In the genomic region with DNA sequence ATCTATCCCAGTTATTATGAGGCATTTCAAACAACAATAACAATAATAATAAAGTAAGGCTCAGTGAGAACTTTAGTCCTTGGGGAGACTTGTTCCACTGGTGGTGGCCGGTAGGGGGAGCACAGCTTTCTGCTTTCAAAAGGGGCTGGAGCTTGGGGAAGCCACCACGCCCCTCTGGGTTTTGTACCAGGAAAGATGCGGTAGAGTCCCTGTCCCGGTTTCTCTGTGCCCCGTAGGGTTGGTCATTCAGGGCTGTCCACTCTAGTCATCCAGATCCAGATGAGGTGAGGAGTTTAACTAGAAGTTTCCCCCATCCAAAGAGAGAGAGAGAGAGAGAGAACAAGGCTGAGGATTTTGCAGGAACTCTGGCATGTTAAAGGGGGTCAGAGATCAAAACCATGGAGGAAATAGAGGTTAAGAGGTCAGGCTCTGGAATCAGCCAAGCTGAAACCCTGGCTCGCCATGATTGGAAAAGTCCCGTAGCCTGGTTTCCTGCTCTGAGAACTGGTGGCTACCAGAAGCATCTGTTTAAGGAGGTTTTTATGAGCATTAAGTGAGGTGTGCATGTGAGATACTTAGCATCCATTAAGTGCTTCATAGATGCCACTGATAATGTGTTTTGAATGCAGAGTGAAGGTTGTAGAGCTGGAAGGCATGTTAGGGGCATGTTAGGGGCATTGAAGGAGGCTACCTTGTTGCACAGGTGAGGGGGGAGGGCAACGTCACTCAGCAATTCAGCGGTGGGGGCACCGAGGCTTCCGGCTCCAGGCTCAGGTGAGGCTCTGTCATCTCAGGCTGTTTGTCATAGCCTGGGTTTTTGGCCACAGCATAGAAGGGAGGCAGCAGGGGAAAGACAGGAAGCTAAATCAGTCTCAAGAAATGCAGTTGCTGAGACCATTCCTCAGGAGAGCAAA, we compare ENCODE assay signal across 8 cellular contexts.
DNase-seq lines count a peak whose midpoint lies in the region; ATAC-seq and TF ChIP-seq lines count a peak whose summit lies in the region.

No MANE protein-coding gene starts in this region.

- TF ChIP-seq CTCF in cardiac muscle cell (IDR thresholded peaks at IDR 0.05; ENCODE audit: low read depth, low read length) (peak; percentile 84), NB4 (IDR thresholded peaks at IDR 0.05; ENCODE audit: low read depth, low read length) (peak; percentile 92)

- no peaks in the 10 kb centered on the region for H3K27me3 ChIP-seq in cardiac muscle cell

- POLR2A ChIA-PET in HEK293T (lab: Yijun Ruan, JAX), result no interaction called here

- no peak overlapping the region for H3K27ac ChIP-seq in cardiac muscle cell

- peaks cover 6% of the 10 kb centered on the region for H3K4me1 ChIP-seq in cardiac muscle cell (ENCODE audit: low read depth)

- TF ChIP-seq POLR2A in NB4 (IDR thresholded peaks at IDR 0.05; ENCODE audit: extremely low read depth, insufficient read length), result no peak

- ATAC-seq in Right ventricle myocardium superior (ENCODE audit: poor library complexity) (no peak), left ventricle myocardium superior (peak; percentile 23)

- DNase-seq in cardiac muscle cell (ENCODE audit: low read depth in 1 of 2, low spot score in 1 of 2) (peak; percentile 48 to 67), Right ventricle myocardium superior (no peak), HEK293T (ENCODE audit: extremely low spot score) (peak; percentile 68), NB4 (ENCODE audit: low read depth) (peak; percentile 59), left ventricle myocardium superior (peak; percentile 48), NCI-H2107 treated with DMSO at 0.1 percent for 48 hours (lab: John Stamatoyannopoulos, UW; ENCODE audit: unreplicated experiment) (no peak)
- DNase-seq in activated T-cell treated with anti-CD3 and anti-CD28 coated beads, Interleukin-2, amount 50 U/mL, for 1 hour, result peak; percentile 20
- DNase-seq in stimulated activated CD4-positive, alpha-beta T cell treated with anti-CD3 and anti-CD28 coated beads, Interleukin-4, amount 100 ng/mL, for 1 hour, result peak; percentile 43

- CTCF ChIA-PET in HEK293T (lab: Yijun Ruan, JAX), result interaction anchor here (0.7 to 1.1 kb wide), 5 partner anchors 16 to 604 kb away, joined by 3 read pairs; no protein-coding TSS in a partner anchor

- no peak overlapping the region for H3K4me3 ChIP-seq in cardiac muscle cell
- H3K4me3 ChIP-seq in NB4 (ENCODE audit: low read depth, low read length), result no peak overlapping the region

- no peaks in the 10 kb centered on the region for H3K9me3 ChIP-seq in cardiac muscle cell (ENCODE audit: low read depth)

- H3K36me3 ChIP-seq in cardiac muscle cell, result no peaks in the 10 kb centered on the region

- intact Hi-C loops in Right ventricle myocardium superior (cut with DNase I) (no loop called here), left ventricle myocardium superior (cut with micrococcal nuclease) (no loop called here)

TF ChIP-seq in HEK293T, 16 proteins besides CTCF, POLR2A, EP300 and RAD21:
- no peak for TF ChIP-seq ELF4 (IDR thresholded peaks at IDR 0.05)
- no peak for TF ChIP-seq FOXK2 (IDR thresholded peaks at IDR 0.05)
- TF ChIP-seq HDGF (IDR thresholded peaks at IDR 0.05; ENCODE audit: borderline replicate concordance), result no peak
- TF ChIP-seq ZNF384 (IDR thresholded peaks at IDR 0.05), result no peak
- no peak for TF ChIP-seq FOXM1 (IDR thresholded peaks at IDR 0.05; ENCODE audit: borderline replicate concordance)
- TF ChIP-seq FOXA1 (IDR thresholded peaks at IDR 0.05), result no peak
- TF ChIP-seq NFRKB (IDR thresholded peaks at IDR 0.05), result no peak
- TF ChIP-seq ARNT (IDR thresholded peaks at IDR 0.05), result no peak
- TF ChIP-seq, protein P1, sequence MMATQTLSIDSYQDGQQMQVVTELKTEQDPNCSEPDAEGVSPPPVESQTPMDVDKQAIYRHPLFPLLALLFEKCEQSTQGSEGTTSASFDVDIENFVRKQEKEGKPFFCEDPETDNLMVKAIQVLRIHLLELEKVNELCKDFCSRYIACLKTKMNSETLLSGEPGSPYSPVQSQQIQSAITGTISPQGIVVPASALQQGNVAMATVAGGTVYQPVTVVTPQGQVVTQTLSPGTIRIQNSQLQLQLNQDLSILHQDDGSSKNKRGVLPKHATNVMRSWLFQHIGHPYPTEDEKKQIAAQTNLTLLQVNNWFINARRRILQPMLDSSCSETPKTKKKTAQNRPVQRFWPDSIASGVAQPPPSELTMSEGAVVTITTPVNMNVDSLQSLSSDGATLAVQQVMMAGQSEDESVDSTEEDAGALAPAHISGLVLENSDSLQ (IDR thresholded peaks at IDR 0.05), result no peak
- TF ChIP-seq BHLHE40 (IDR thresholded peaks at IDR 0.05; ENCODE audit: borderline replicate concordance), result no peak
- no peak for TF ChIP-seq L3MBTL2 (conservative IDR thresholded peaks at IDR 0.05)

Comparison
In these comparisons a context has a peak if more than half of its experiments do, and no peak if none do; other contexts are left out.
1. DNase-seq: peak in cardiac muscle cell (2 of 2), HEK293T (single experiment), NB4 (single experiment), activated T-cell treated with anti-CD3 and anti-CD28 coated beads, Interleukin-2, amount 50 U/mL, for 1 hour (single experiment), left ventricle myocardium superior (single experiment) and stimulated activated CD4-positive, alpha-beta T cell treated with anti-CD3 and anti-CD28 coated beads, Interleukin-4, amount 100 ng/mL, for 1 hour (single experiment); none in Right ventricle myocardium superior (single experiment) and NCI-H2107 treated with DMSO at 0.1 percent for 48 hours (single experiment).